Comparison of ENCODE assay signal across 9 cellular contexts in genomic region chr6:46208303-46208702, GRCh38. TPM values are rescaled to one million over a fixed set of nuclear protein-coding genes. Genes with fewer than 3 reads are reported as not detected.
"Had no signal": no experiment of that assay in that cellular context is flagged by ENCODE, and none has a peak within 500 bp of the region (broad histone marks: within the 10 kb centered on the region; RNA-seq: fewer than 3 reads in every experiment).

No MANE protein-coding gene starts in this region.

- H3K36me3 Mint-ChIP-seq: IgD-negative memory B cell had no signal

- ATAC-seq: HCT116, HepG2 had no signal

- DNase-seq: GOT3, H7, HFFc6 had no signal

- H3K4me3 ChIP-seq: HAP-1 had no signal

- H3K27ac Mint-ChIP-seq: HFFc6, IgD-negative memory B cell had no signal

- H3K4me1 ChIP-seq: HAP-1 had no signal

- H3K4me1 Mint-ChIP-seq: IgD-negative memory B cell had no signal

- H3K27ac ChIP-seq: HL-60 had no signal

- H3K9me3 ChIP-seq: HAP-1 had no signal

- H3K36me3 ChIP-seq: HAP-1 had no signal

- H3K4me3 Mint-ChIP-seq: HFFc6, IgD-negative memory B cell had no signal

RNA-seq across cellular contexts. Expression of gene ENPP5, which starts 37.5 kb away (rescaled TPM):
- total RNA-seq: HepG2, HFFc6, HT1080 had no signal
- polyA plus RNA-seq: HepG2 had no signal
